ENCODE assay signal across 8 cellular contexts in the genomic region with DNA sequence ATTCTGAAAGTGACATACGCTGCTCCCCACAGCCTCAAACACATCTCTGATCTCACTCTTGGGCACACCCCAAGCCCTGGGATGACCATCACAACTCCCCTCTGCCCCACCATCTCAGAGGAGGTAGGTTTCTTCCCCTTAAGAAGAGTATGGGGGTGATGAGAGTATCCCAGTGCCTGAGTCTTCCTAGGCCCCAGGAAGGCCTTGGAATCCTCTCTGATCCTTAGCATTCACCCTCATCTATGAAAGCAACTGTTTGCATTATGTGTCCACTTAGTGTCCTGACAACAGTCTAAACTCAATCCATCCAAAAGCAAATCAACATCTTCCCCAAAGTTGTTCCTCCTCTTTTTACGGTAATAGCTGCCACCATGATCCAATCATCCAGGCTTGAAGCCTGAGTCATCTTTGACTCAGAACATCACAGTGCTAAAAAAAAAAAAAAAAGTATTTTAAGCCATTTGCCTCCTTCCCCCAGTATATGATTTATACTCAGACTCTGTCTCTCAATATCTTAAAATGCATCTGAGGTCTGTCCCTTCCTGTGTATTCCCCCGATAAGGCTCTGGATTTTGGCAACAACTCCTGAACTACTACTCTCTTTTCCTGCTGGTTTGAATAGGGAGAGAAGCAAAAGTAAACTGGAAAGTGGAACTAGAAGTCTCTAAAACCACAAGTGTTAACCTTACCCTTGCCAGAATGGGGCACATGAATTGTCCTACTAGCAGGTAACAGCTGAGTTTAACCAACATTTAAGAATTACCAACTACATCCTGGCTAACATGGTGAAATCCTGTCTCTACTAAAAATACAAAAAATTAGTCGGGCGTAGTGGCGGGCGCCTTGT. TPM values are rescaled to one million over a fixed set of nuclear protein-coding genes. Genes with fewer than 3 reads are reported as not detected.
DNase-seq lines count a peak whose midpoint lies in the region; ATAC-seq, FAIRE-seq and TF ChIP-seq lines count a peak whose summit lies in the region.

No MANE protein-coding gene starts in this region.

- no peaks in the 10 kb centered on the region for H3K36me3 ChIP-seq in astrocyte (ENCODE audit: insufficient read depth, low read length)
- peaks cover 0 to 4% of the 10 kb centered on the region in 2 donors for H3K36me3 ChIP-seq in left lung
- H3K36me3 ChIP-seq in aorta (ENCODE audit: control insufficient read depth in 1 of 2, insufficient read depth in 2 of 2, low read length in 1 of 2) = peaks cover 3 to 4% of the 10 kb centered on the region in 2 donors

- H3K4me1 Mint-ChIP-seq in astrocyte (ENCODE audit: low read depth, unreplicated experiment) = peaks cover 39% of the 10 kb centered on the region

- FAIRE-seq in astrocyte (lab: Jason Lieb, UNC) = peak; percentile 93

- H3K4me3 ChIP-seq in astrocyte (ENCODE audit: insufficient read depth, low read depth, low read length) (no peak overlapping the region), left lung (no peak overlapping the region), aorta (ENCODE audit: low read length in 2 of 2) (no peak overlapping the region)

- H3K27me3 Mint-ChIP-seq in astrocyte (ENCODE audit: low read depth, unreplicated experiment) = no peaks in the 10 kb centered on the region

- H4K20me1 ChIP-seq in astrocyte (ENCODE audit: insufficient read depth, low read length) = no peaks in the 10 kb centered on the region

- H3K4me1 ChIP-seq in astrocyte (ENCODE audit: insufficient read depth, low read length) = peaks cover 24% of the 10 kb centered on the region
- peaks cover 3 to 36% of the 10 kb centered on the region in 2 donors for H3K4me1 ChIP-seq in left lung
- H3K4me1 ChIP-seq in aorta (ENCODE audit: control insufficient read depth in 1 of 2, insufficient read depth in 2 of 2, low read length in 2 of 2) = no peaks in the 10 kb centered on the region

- 68 to 70% methylated on average over 7 of the region's 7 CpGs for WGBS in aorta, 2 donors

- peak; percentile 34 for ATAC-seq in GM21515 (IDR thresholded peaks at IDR 0.05; ENCODE audit: unreplicated experiment)
- ATAC-seq in left lung = peak; percentile 71
- peak; percentile 68 for ATAC-seq in aorta (ENCODE audit: low FRiP score)

- no peaks in the 10 kb centered on the region for H3K27me3 ChIP-seq in astrocyte (ENCODE audit: insufficient read depth, low read length)
- H3K27me3 ChIP-seq in left lung = no peaks in the 10 kb centered on the region
- H3K27me3 ChIP-seq in aorta (ENCODE audit: control insufficient read depth in 1 of 2, insufficient read depth in 2 of 2, low read length in 1 of 2) = no peaks in the 10 kb centered on the region

- TF ChIP-seq CTCF in astrocyte (IDR thresholded peaks at IDR 0.05; ENCODE audit: insufficient read depth, low read depth, low read length) (no peak), left lung (IDR thresholded peaks at IDR 0.05) (no peak)

- peak overlapping the region; percentile 51 for H2AFZ ChIP-seq in astrocyte (ENCODE audit: low read depth, low read length)

- no peaks in the 10 kb centered on the region for H3K36me3 Mint-ChIP-seq in astrocyte (ENCODE audit: low read depth, unreplicated experiment)

- H3K4me2 ChIP-seq in astrocyte (ENCODE audit: low read length) = peak overlapping the region; percentile 70

- H3K9me3 ChIP-seq in astrocyte (ENCODE audit: insufficient read depth, low read depth, low read length) = no peaks in the 10 kb centered on the region
- H3K9me3 ChIP-seq in left lung = no peaks in the 10 kb centered on the region
- peaks cover 2% of the 10 kb centered on the region for H3K9me3 ChIP-seq in aorta (ENCODE audit: control insufficient read depth, low read length)

- DNase-seq in GM04503 (ENCODE audit: low read depth) = peak; percentile 96
- peak; percentile 77 for DNase-seq in HS-27A (ENCODE audit: low read depth)
- peak; percentile 93 for DNase-seq in astrocyte (ENCODE audit: low read depth)
- no peak for DNase-seq in left lung
- DNase-seq in aorta = no peak
- DNase-seq in NCI-H1105 treated with DMSO at 0.1 percent for 48 hours (lab: John Stamatoyannopoulos, UW) = no peak
- DNase-seq in NCI-H2081 treated with DMSO at 0.1 percent for 48 hours (lab: John Stamatoyannopoulos, UW) = no peak

- peak overlapping the region; percentile 84 for H3K27ac ChIP-seq in astrocyte (ENCODE audit: low read depth, low read length)
- peak overlapping the region; percentile 82 to 93 for H3K27ac ChIP-seq in left lung
- peak overlapping the region in 1 of 2 donors; percentile 55 for H3K27ac ChIP-seq in aorta (ENCODE audit: low read depth in 1 of 2, low read length in 2 of 2)

- intact Hi-C loops in left lung (cut with DNase I) (no loop called here), aorta (cut with DNase I) (loop anchor here (5.0 kb wide), 1 partner anchor 34 kb away; no protein-coding TSS in a partner anchor)

- H3K79me2 ChIP-seq in astrocyte (ENCODE audit: insufficient read depth, low read length) = no peaks in the 10 kb centered on the region

- peak overlapping the region; percentile 58 for H3K4me3 Mint-ChIP-seq in astrocyte (ENCODE audit: unreplicated experiment)

- peak overlapping the region; percentile 98 for H3K27ac Mint-ChIP-seq in astrocyte (ENCODE audit: unreplicated experiment)

- peak overlapping the region; percentile 56 for H3K9ac ChIP-seq in astrocyte (ENCODE audit: low read length)

- no peaks in the 10 kb centered on the region for H3K9me3 Mint-ChIP-seq in astrocyte (ENCODE audit: unreplicated experiment)

RNA-seq across cellular contexts. Expression of a gene that starts 22.5 kb away (rescaled TPM):
- total RNA-seq in astrocyte (1.8 and 2.1 TPM in 2 replicates), left lung (1 to 10 TPM; 1.3 to 3.4 TPM), aorta (10 to 100 TPM in 1 of 2 donors, 1 to 10 TPM in 1; 9.5 to 11.5 TPM)
- 10 to 100 TPM; 11.0 to 17.5 TPM for polyA plus RNA-seq in aorta

RNA-seq across cellular contexts. Expression of a gene that starts 39.3 kb away (rescaled TPM):
- total RNA-seq in astrocyte (22.8 and 24.3 TPM in 2 replicates), left lung (10 to 100 TPM; 46.2 to 49.6 TPM), aorta (10 to 100 TPM; 43.6 to 47.3 TPM)
- 100 to 1,000 TPM in 1 of 2 donors, 10 to 100 TPM in 1; 74.9 to 170 TPM for polyA plus RNA-seq in aorta

RNA-seq across cellular contexts. Expression of a gene that starts 40.2 kb away (rescaled TPM):
- total RNA-seq in astrocyte (0.91 and 2.0 TPM in 2 replicates), left lung (10 to 100 TPM; 10.6 to 14.5 TPM), aorta (1 to 10 TPM; 2.1 to 5.7 TPM)
- 1 to 10 TPM in 1 of 2 donors, under 1 TPM in 1; 0.50 to 4.0 TPM for polyA plus RNA-seq in aorta

RNA-seq across cellular contexts. Expression of a gene that starts 58.6 kb away (rescaled TPM):
- 2.6 and 3.1 TPM in 2 replicates for total RNA-seq in astrocyte
- total RNA-seq in left lung = 10 to 100 TPM; 18.7 to 24.0 TPM
- 10 to 100 TPM; 13.6 to 13.9 TPM for total RNA-seq in aorta
- 1 to 10 TPM; 5.6 to 7.5 TPM for polyA plus RNA-seq in aorta

Comparison
In these comparisons a context has a peak if more than half of its experiments do, and no peak if none do; other contexts are left out.
1. DNase-seq: peak in GM04503 (single experiment), HS-27A (single experiment) and astrocyte (single experiment); none in left lung (0 of 2), aorta (0 of 2), NCI-H1105 treated with DMSO at 0.1 percent for 48 hours (single experiment) and NCI-H2081 treated with DMSO at 0.1 percent for 48 hours (single experiment).
2. intact Hi-C loops: an anchor here in aorta (5.0 kb wide); none called in left lung.
3. Peak in every context shown above with its lines, with median percentiles within 50 percentile points of each other: ATAC-seq.